ENCODE assay signal across 1 cellular context in genomic region chr14:27506272-27506671, GRCh38.
TF ChIP-seq lines count a peak whose summit lies in the region.

No MANE protein-coding gene starts in this region.

TF ChIP-seq in WTC11, 78 proteins besides CTCF, POLR2A, EP300 and RAD21 (continued from another document):
- TF ChIP-seq, protein P1, sequence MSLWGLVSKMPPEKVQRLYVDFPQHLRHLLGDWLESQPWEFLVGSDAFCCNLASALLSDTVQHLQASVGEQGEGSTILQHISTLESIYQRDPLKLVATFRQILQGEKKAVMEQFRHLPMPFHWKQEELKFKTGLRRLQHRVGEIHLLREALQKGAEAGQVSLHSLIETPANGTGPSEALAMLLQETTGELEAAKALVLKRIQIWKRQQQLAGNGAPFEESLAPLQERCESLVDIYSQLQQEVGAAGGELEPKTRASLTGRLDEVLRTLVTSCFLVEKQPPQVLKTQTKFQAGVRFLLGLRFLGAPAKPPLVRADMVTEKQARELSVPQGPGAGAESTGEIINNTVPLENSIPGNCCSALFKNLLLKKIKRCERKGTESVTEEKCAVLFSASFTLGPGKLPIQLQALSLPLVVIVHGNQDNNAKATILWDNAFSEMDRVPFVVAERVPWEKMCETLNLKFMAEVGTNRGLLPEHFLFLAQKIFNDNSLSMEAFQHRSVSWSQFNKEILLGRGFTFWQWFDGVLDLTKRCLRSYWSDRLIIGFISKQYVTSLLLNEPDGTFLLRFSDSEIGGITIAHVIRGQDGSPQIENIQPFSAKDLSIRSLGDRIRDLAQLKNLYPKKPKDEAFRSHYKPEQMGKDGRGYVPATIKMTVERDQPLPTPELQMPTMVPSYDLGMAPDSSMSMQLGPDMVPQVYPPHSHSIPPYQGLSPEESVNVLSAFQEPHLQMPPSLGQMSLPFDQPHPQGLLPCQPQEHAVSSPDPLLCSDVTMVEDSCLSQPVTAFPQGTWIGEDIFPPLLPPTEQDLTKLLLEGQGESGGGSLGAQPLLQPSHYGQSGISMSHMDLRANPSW (CRISPR knock-in tag; conservative IDR thresholded peaks at IDR 0.05; ENCODE audit: low read depth), result no peak
- TF ChIP-seq TCF7 (CRISPR knock-in tag; IDR thresholded peaks at IDR 0.05; ENCODE audit: low read depth), result no peak
- TF ChIP-seq JUN (CRISPR knock-in tag; IDR thresholded peaks at IDR 0.05), result no peak
- no peak for TF ChIP-seq HMGXB4 (CRISPR knock-in tag; IDR thresholded peaks at IDR 0.05)
- no peak for TF ChIP-seq IRF1 (CRISPR knock-in tag; IDR thresholded peaks at IDR 0.05)
- TF ChIP-seq PRDM15 (CRISPR knock-in tag; IDR thresholded peaks at IDR 0.05), result no peak
TF ChIP-seq in WTC11: peak in this region for 0.
